8 cellular contexts compared by ENCODE assay signal in the genomic region with DNA sequence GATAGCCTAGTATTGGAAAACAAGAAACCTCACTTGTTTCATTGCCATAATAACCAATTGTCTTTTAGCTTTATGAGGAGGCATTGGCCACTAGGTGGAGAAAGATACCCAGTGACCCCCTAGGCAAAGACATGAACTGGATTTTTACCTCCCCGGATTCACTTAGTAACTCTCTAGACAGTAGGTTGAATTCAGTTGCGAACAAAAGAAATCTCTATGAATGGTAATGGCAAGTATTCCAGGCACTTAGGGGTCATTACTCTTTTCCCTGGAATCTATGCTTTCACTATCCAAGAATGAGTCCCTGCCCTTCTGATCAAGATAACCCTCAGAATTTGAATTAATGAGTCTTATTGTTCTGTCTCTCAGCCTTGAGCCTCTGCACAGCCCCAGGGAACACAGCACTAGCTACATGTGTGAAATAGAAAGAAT. TPM values are rescaled to one million over a fixed set of nuclear protein-coding genes. Genes with fewer than 3 reads are reported as not detected.
DNase-seq lines count a peak whose midpoint lies in the region; ATAC-seq, FAIRE-seq and TF ChIP-seq lines count a peak whose summit lies in the region.

No MANE protein-coding gene starts in this region.

- CTCF ChIA-PET in HepG2 (lab: Yijun Ruan, JAX; ENCODE audit: low intra/inter-chr PET ratio, low total read pairs) = interaction anchor here (0.7 to 2.1 kb wide), 2 partner anchors 8 to 102 kb away, joined by 3 to 27 read pairs; no protein-coding TSS in a partner anchor

- H3K9me3 ChIP-seq in HepG2 (ENCODE audit: low read length) = no peaks in the 10 kb centered on the region

- H3K4me1 Mint-ChIP-seq in naive thymus-derived CD8-positive, alpha-beta T cell = no peaks in the 10 kb centered on the region
- H3K4me1 Mint-ChIP-seq in activated naive CD8-positive, alpha-beta T cell treated with anti-CD3 and anti-CD28 coated beads for 36 hours = no peaks in the 10 kb centered on the region

- H3K4me1 ChIP-seq in HepG2 (ENCODE audit: insufficient read depth, low read length) = no peaks in the 10 kb centered on the region

- H3K27ac Mint-ChIP-seq in naive thymus-derived CD8-positive, alpha-beta T cell = no peak overlapping the region
- H3K27ac Mint-ChIP-seq in activated naive CD8-positive, alpha-beta T cell treated with anti-CD3 and anti-CD28 coated beads for 36 hours = no peak overlapping the region

- TF ChIP-seq CTCF in cardiac fibroblast (IDR thresholded peaks at IDR 0.05; ENCODE audit: low read depth, low read length) (peak; percentile 63), HepG2 (CRISPR knock-in tag; IDR thresholded peaks at IDR 0.05) (peak; percentile 67)

- peaks cover 0 to 7% (median 3%) of the 10 kb centered on the region in 5 donors for H3K27me3 Mint-ChIP-seq in naive thymus-derived CD8-positive, alpha-beta T cell
- peaks cover 4% of the 10 kb centered on the region for H3K27me3 Mint-ChIP-seq in activated naive CD8-positive, alpha-beta T cell treated with anti-CD3 and anti-CD28 coated beads for 36 hours

- no TSS peak for BruUV-seq in HepG2 (replicated peaks; lab: Mats Ljungman, UMichigan)

- intact Hi-C loops in Right ventricle myocardium inferior (cut with DNase I) (loop anchor here (1.0 kb wide), 1 partner anchor 102 kb away; no protein-coding TSS in a partner anchor), cardiac septum (cut with DNase I) (loop anchor here (2.0 to 10.0 kb wide), 2 partner anchors 102 to 200 kb away; no protein-coding TSS in a partner anchor), HepG2 (cut with micrococcal nuclease; ENCODE audit: unreplicated experiment) (loop anchor here (1.0 kb wide), 1 partner anchor 134 kb away; no protein-coding TSS in a partner anchor)

- no peaks in the 10 kb centered on the region for H3K27me3 ChIP-seq in HepG2 (ENCODE audit: control insufficient read depth in 1 of 2, insufficient read depth in 2 of 2, low read length in 2 of 2)

- no peaks in the 10 kb centered on the region for H3K36me3 Mint-ChIP-seq in naive thymus-derived CD8-positive, alpha-beta T cell
- no peaks in the 10 kb centered on the region for H3K36me3 Mint-ChIP-seq in activated naive CD8-positive, alpha-beta T cell treated with anti-CD3 and anti-CD28 coated beads for 36 hours

- TF ChIP-seq EP300 in HepG2 (IDR thresholded peaks at IDR 0.05; ENCODE audit: low read depth in 2 of 2, low read length in 2 of 2) = no peak
- TF ChIP-seq EP300 in HepG2 (CRISPR knock-in tag; IDR thresholded peaks at IDR 0.05; ENCODE audit: borderline replicate concordance) = no peak

- peak; percentile 59 for ATAC-seq in Right ventricle myocardium inferior
- peak; percentile 66 for ATAC-seq in HepG2
- ATAC-seq in naive thymus-derived CD8-positive, alpha-beta T cell = no peak

- POLR2A ChIA-PET in HepG2 (lab: Yijun Ruan, JAX) = no interaction called here
- POLR2A ChIA-PET in naive thymus-derived CD8-positive, alpha-beta T cell (lab: Charles Lee) = no interaction called here

- H4K20me1 ChIP-seq in HepG2 (ENCODE audit: insufficient read depth, low read length) = no peaks in the 10 kb centered on the region

- no peak overlapping the region for H2AFZ ChIP-seq in HepG2 (ENCODE audit: low read length)

- H3K4me3 ChIP-seq in cardiac fibroblast (replicated peaks in 1 of 2; ENCODE audit: low read depth in 2 of 2, low read length in 2 of 2) (no peak overlapping the region), HepG2 (replicated peaks in 1 of 3; ENCODE audit: insufficient read depth in 1 of 3, low read depth in 2 of 3, low read length in 3 of 3) (no peak overlapping the region)

- no peaks in the 10 kb centered on the region for H3K79me2 ChIP-seq in HepG2 (ENCODE audit: insufficient read depth, low read length)

- H3K36me3 ChIP-seq in HepG2 (replicated peaks in 1 of 2; ENCODE audit: control insufficient read depth in 1 of 2, insufficient read depth in 2 of 2, low read length in 2 of 2) = no peaks in the 10 kb centered on the region

- H3K9ac ChIP-seq in HepG2 (ENCODE audit: insufficient read depth, low read depth, low read length) = no peak overlapping the region

- no peak for TF ChIP-seq POLR2A in HepG2 (IDR thresholded peaks at IDR 0.05; ENCODE audit: insufficient read depth in 1 of 2, low read depth in 2 of 2, low read length in 2 of 2)

- peak; percentile 37 for FAIRE-seq in HepG2 (lab: Jason Lieb, UNC)

- H3K4me3 Mint-ChIP-seq in naive thymus-derived CD8-positive, alpha-beta T cell = no peak overlapping the region
- H3K4me3 Mint-ChIP-seq in activated naive CD8-positive, alpha-beta T cell treated with anti-CD3 and anti-CD28 coated beads for 36 hours = no peak overlapping the region

- no peak overlapping the region for H3K4me2 ChIP-seq in HepG2 (ENCODE audit: low read depth, low read length)

- H3K27ac ChIP-seq in HepG2 (ENCODE audit: extremely low read length, insufficient read depth, low read length) = no peak overlapping the region

- in situ Hi-C loops in HepG2 (cut with HindIII; ENCODE audit: extremely low pct_ligation_motif_present, low pct_unique_long_range_greater_than_20kb) = loop anchor here (5.0 to 25.0 kb wide), 2 partner anchors 103 to 987 kb away; no protein-coding TSS in a partner anchor

- DNase-seq in Right ventricle myocardium inferior (ENCODE audit: missing footprints) (no peak), cardiac septum (ENCODE audit: low spot score) (no peak), NCI-H345 treated with DMSO at 0.1 percent for 48 hours (lab: John Stamatoyannopoulos, UW; ENCODE audit: unreplicated experiment) (peak; percentile 77), cardiac fibroblast (ENCODE audit: low read depth in 2 of 2) (peak; percentile 87 to 88), HepG2 (ENCODE audit: low spot score) (peak; percentile 45)
- DNase-seq in activated CD4-positive, alpha-beta T cell treated with anti-CD3 and anti-CD28 coated beads, Interleukin-2, amount 50 U/mL, for 1 hour = no peak
- DNase-seq in naive thymus-derived CD8-positive, alpha-beta T cell = no peak
- no peak for DNase-seq in activated naive CD8-positive, alpha-beta T cell treated with anti-CD3 and anti-CD28 coated beads for 36 hours

- no peak for TF ChIP-seq RAD21 in HepG2 (CRISPR knock-in tag; IDR thresholded peaks at IDR 0.05)

- WGBS in HepG2 (ENCODE audit: low lambda C conversion rate) = 0% methylated on average over 2 of the region's 2 CpGs

- H3K9me3 Mint-ChIP-seq in naive thymus-derived CD8-positive, alpha-beta T cell = peaks cover 0 to 3% (median 0%) of the 10 kb centered on the region in 9 donors
- no peaks in the 10 kb centered on the region for H3K9me3 Mint-ChIP-seq in activated naive CD8-positive, alpha-beta T cell treated with anti-CD3 and anti-CD28 coated beads for 36 hours

TF ChIP-seq in HepG2, 621 proteins besides CTCF, POLR2A, EP300 and RAD21 (continues in another document):
- TF ChIP-seq IKZF1 (IDR thresholded peaks at IDR 0.05) = no peak
- 0 out of 2 replicates have a peak, but pooled peaks have one; percentile 10 for TF ChIP-seq CREB1 (IDR thresholded peaks at IDR 0.05)
- TF ChIP-seq CREB1 (CRISPR knock-in tag; IDR thresholded peaks at IDR 0.05) = no peak
- TF ChIP-seq SMC3 (IDR thresholded peaks at IDR 0.05; ENCODE audit: low read length) = peak; percentile 74
- TF ChIP-seq SALL2 (CRISPR knock-in tag; IDR thresholded peaks at IDR 0.05) = no peak
- no peak for TF ChIP-seq ZFAT (CRISPR knock-in tag; conservative IDR thresholded peaks at IDR 0.05)
- TF ChIP-seq STAG1 (CRISPR knock-in tag; IDR thresholded peaks at IDR 0.05) = peak; percentile 68
- no peak for TF ChIP-seq XRCC5 (optimal IDR thresholded peaks at IDR 0.05; ENCODE audit: low read length)

RNA-seq across cellular contexts. Expression of gene RHOJ, which starts 29.5 kb away (rescaled TPM):
- 18.3 TPM for total RNA-seq in Right ventricle myocardium inferior
- total RNA-seq in cardiac septum = 14.7 TPM
- total RNA-seq in HepG2 (2016; rRNA removed; fragmentation: Illumina TruSeq; extraction: Trizol) = 0.22 and 0.49 TPM in 2 replicates
- not detected in 2 replicates for total RNA-seq in HepG2 (2016; cell fraction: cytosol; rRNA removed; fragmentation: Illumina TruSeq; extraction: Trizol; ENCODE audit: low read depth)
- 0.22 and 0.43 TPM in 2 replicates for total RNA-seq in HepG2 (2016; cell fraction: insoluble cytoplasmic fraction; rRNA removed; fragmentation: Illumina TruSeq; extraction: Trizol)
- total RNA-seq in HepG2 (2016; cell fraction: membrane; rRNA removed; fragmentation: Illumina TruSeq; extraction: Trizol) = 0.28 and 0.71 TPM in 2 replicates
- total RNA-seq in HepG2 (2016; cell fraction: nucleus; rRNA removed; fragmentation: Illumina TruSeq; extraction: Trizol) = 1.0 and 1.2 TPM in 2 replicates
- polyA plus RNA-seq in HepG2 (2011; rRNA removed) = 1.3 and 1.4 TPM in 2 replicates
- 0.99 and 1.4 TPM in 2 replicates for polyA plus RNA-seq in HepG2 (2011; cell fraction: cytosol; rRNA removed)
- polyA plus RNA-seq in HepG2 (2011; cell fraction: nucleus; rRNA removed) = 1.9 and 2.4 TPM in 2 replicates
- polyA plus RNA-seq in HepG2 (2012) = 0.11 and 0.33 TPM in 2 replicates
- polyA plus RNA-seq in HepG2 (2016; cell fraction: cytosol; fragmentation: Illumina TruSeq; extraction: Trizol; ENCODE audit: low read depth) = 0.18 and 0.65 TPM in 2 replicates
- polyA plus RNA-seq in HepG2 (2016; cell fraction: insoluble cytoplasmic fraction; fragmentation: Illumina TruSeq; extraction: Trizol; ENCODE audit: low read depth) = 1.3 and 2.2 TPM in 2 replicates
- polyA plus RNA-seq in HepG2 (2016; cell fraction: membrane; fragmentation: Illumina TruSeq; extraction: Trizol; ENCODE audit: low read depth) = 0.80 and 1.1 TPM in 2 replicates
- 2.5 and 3.3 TPM in 2 replicates for polyA plus RNA-seq in HepG2 (2016; cell fraction: nucleus; fragmentation: Illumina TruSeq; extraction: Trizol; ENCODE audit: insufficient read depth, low read depth)
- polyA minus RNA-seq in HepG2 (2011; rRNA and poly(A)+ RNA removed; ENCODE audit: low replicate concordance) = 3.5 TPM in 1 of 2 replicates, not detected in the other
- polyA minus RNA-seq in HepG2 (2011; cell fraction: cytosol; rRNA and poly(A)+ RNA removed) = 0.40 TPM in 1 of 2 replicates, not detected in the other
- 4.4 and 11.3 TPM in 2 replicates for polyA minus RNA-seq in HepG2 (2011; cell fraction: nucleus; rRNA and poly(A)+ RNA removed)
- total RNA-seq in naive thymus-derived CD8-positive, alpha-beta T cell = not detected
- polyA plus RNA-seq in naive thymus-derived CD8-positive, alpha-beta T cell = not detected
- total RNA-seq in activated naive CD8-positive, alpha-beta T cell treated with anti-CD3 and anti-CD28 coated beads for 36 hours = not detected

Comparison
In these comparisons a context has a peak if more than half of its experiments do, and no peak if none do; other contexts are left out.
1. ATAC-seq: peak in Right ventricle myocardium inferior (single experiment) and HepG2 (single experiment); none in naive thymus-derived CD8-positive, alpha-beta T cell (0 of 2).
2. DNase-seq: peak in NCI-H345 treated with DMSO at 0.1 percent for 48 hours (single experiment), cardiac fibroblast (2 of 2) and HepG2 (single experiment); none in Right ventricle myocardium inferior (single experiment), cardiac septum (single experiment), activated CD4-positive, alpha-beta T cell treated with anti-CD3 and anti-CD28 coated beads, Interleukin-2, amount 50 U/mL, for 1 hour (single experiment), naive thymus-derived CD8-positive, alpha-beta T cell (0 of 10) and activated naive CD8-positive, alpha-beta T cell treated with anti-CD3 and anti-CD28 coated beads for 36 hours (single experiment).